In genomic region chr3:116002240-116002639, GRCh38 we compare ENCODE assay signal across 28 cellular contexts.
"Had no signal": no experiment of that assay in that cellular context is flagged by ENCODE, and none has a peak within 500 bp of the region (broad histone marks: within the 10 kb centered on the region; RNA-seq: fewer than 3 reads in every experiment).

No MANE protein-coding gene starts in this region.

- DNase-seq: activated B cell treated with CpG ODN at 0.5 μM for 24 hours; activated CD8-positive, alpha-beta memory T cell treated with anti-CD3 and anti-CD28 coated beads, Interleukin-2, amount 10 ng/mL, durations not matched to agents 7 days and 5 days; activated CD8-positive, alpha-beta T cell treated with anti-CD3 and anti-CD28 coated beads, Interleukin-2, amount 10 ng/mL, durations not matched to agents 7 days and 5 days; activated naive CD8-positive, alpha-beta T cell treated with anti-CD3 and anti-CD28 coated beads, Interleukin-2, amount 50 U/mL, for 24 hours; activated T-cell treated with anti-CD3 and anti-CD28 coated beads, Interleukin-2, amount 50 U/mL, for 48 hours; amygdala; foreskin melanocyte; left lung; lower lobe of right lung; nephron progenitor cell; pancreas; retina; stimulated activated CD4-positive, alpha-beta T cell treated with anti-CD3 and anti-CD28 coated beads, Interleukin-12 subunit alpha, Interleukin-12 subunit beta, amount 100 ng/mL, for 4 hours; stimulated activated CD4-positive, alpha-beta T cell treated with anti-CD3 and anti-CD28 coated beads, Interleukin-4, amount 100 ng/mL, for 1 hour; stimulated activated naive CD8-positive, alpha-beta T cell treated with anti-CD3 and anti-CD28 coated beads, Interleukin-15, Interleukin-2, amounts not matched to agents 100 U/mL and 50 U/mL, for 24 hours; T-helper 1 cell; testis; transverse colon had no signal

- H3K4me3 ChIP-seq: cardiac muscle cell, esophagus muscularis mucosa, left lung, lower lobe of right lung, pancreas, prostate gland, skin epidermis, testis, transverse colon had no signal

- H3K4me1 Mint-ChIP-seq: activated B cell treated with CpG ODN at 0.5 μM for 24 hours; activated CD8-positive, alpha-beta memory T cell treated with anti-CD3 and anti-CD28 coated beads, Interleukin-2, amount 10 ng/mL, durations not matched to agents 7 days and 5 days; activated naive CD4-positive, alpha-beta T cell treated with anti-CD3 and anti-CD28 coated beads, Interleukin-2, amount 50 U/mL, for 24 hours; activated naive CD8-positive, alpha-beta T cell treated with anti-CD3 and anti-CD28 coated beads, Interleukin-2, amount 50 U/mL, for 24 hours had no signal

- ATAC-seq: activated CD8-positive, alpha-beta memory T cell treated with anti-CD3 and anti-CD28 coated beads, Interleukin-2, amount 10 ng/mL, durations not matched to agents 7 days and 5 days; activated CD8-positive, alpha-beta T cell treated with anti-CD3 and anti-CD28 coated beads, Interleukin-2, amount 10 ng/mL, durations not matched to agents 7 days and 5 days; activated naive CD8-positive, alpha-beta T cell treated with anti-CD3 and anti-CD28 coated beads, Interleukin-2, amount 50 U/mL, for 24 hours; left lung; lower lobe of right lung; sciatic nerve; stimulated activated naive CD8-positive, alpha-beta T cell treated with anti-CD3 and anti-CD28 coated beads, Interleukin-15, Interleukin-2, amounts not matched to agents 100 U/mL and 50 U/mL, for 24 hours had no signal

- H3K27ac ChIP-seq: cardiac muscle cell, esophagus muscularis mucosa, lower lobe of right lung, neutrophil, pancreas, prostate gland, skin epidermis, testis, transverse colon had no signal

- H3K9me3 Mint-ChIP-seq: activated B cell treated with CpG ODN at 0.5 μM for 24 hours; activated T-helper 2 cell treated with anti-CD3 and anti-CD28 coated beads, Interferon-gamma antibody, Interleukin-2, Interleukin-4, amounts not matched to agents 10 μg/mL and 5 μg/mL and 100 μg/mL, durations not matched to agents 14 hours and 24 hours and 36 hours; dendritic cell treated with granulocyte-macrophage colony-stimulating factor and Interleukin-4, amounts not matched to agents 40 ng/mL and 50 ng/mL, for 4 days; nephron progenitor cell; T-helper 2 cell treated with Interferon-gamma antibody and Interleukin-4, amounts not matched to agents 5 μg/mL and 100 μg/mL, for 36 hours had no signal

- H3K27me3 ChIP-seq: cardiac muscle cell, esophagus muscularis mucosa, left lung, neutrophil, pancreas, testis, transverse colon had no signal

- H3K9me3 ChIP-seq: esophagus muscularis mucosa, left lung, lower lobe of right lung, neutrophil, pancreas, prostate gland, testis, transverse colon had no signal

- H3K36me3 Mint-ChIP-seq: activated CD8-positive, alpha-beta memory T cell treated with anti-CD3 and anti-CD28 coated beads, Interleukin-2, amount 10 ng/mL, durations not matched to agents 7 days and 5 days; activated naive CD4-positive, alpha-beta T cell treated with anti-CD3 and anti-CD28 coated beads, Interleukin-2, amount 50 U/mL, for 24 hours had no signal

- H3K27ac Mint-ChIP-seq: activated B cell treated with CpG ODN at 0.5 μM for 24 hours; activated CD8-positive, alpha-beta memory T cell treated with anti-CD3 and anti-CD28 coated beads, Interleukin-2, amount 10 ng/mL, durations not matched to agents 7 days and 5 days; activated CD8-positive, alpha-beta T cell treated with anti-CD3 and anti-CD28 coated beads, Interleukin-2, amount 10 ng/mL, durations not matched to agents 7 days and 5 days; activated naive CD4-positive, alpha-beta T cell treated with anti-CD3 and anti-CD28 coated beads, Interleukin-2, amount 50 U/mL, for 24 hours; activated naive CD8-positive, alpha-beta T cell treated with anti-CD3 and anti-CD28 coated beads, Interleukin-2, amount 50 U/mL, for 24 hours; activated T-helper 2 cell treated with anti-CD3 and anti-CD28 coated beads, Interferon-gamma antibody, Interleukin-2, Interleukin-4, amounts not matched to agents 10 μg/mL and 5 μg/mL and 100 μg/mL, durations not matched to agents 14 hours and 24 hours and 36 hours; dendritic cell treated with granulocyte-macrophage colony-stimulating factor and Interleukin-4, amounts not matched to agents 40 ng/mL and 50 ng/mL, for 4 days; nephron progenitor cell; T-helper 2 cell treated with Interferon-gamma antibody and Interleukin-4, amounts not matched to agents 5 μg/mL and 100 μg/mL, for 36 hours had no signal

- H3K4me3 Mint-ChIP-seq: activated B cell treated with CpG ODN at 0.5 μM for 24 hours; activated CD8-positive, alpha-beta memory T cell treated with anti-CD3 and anti-CD28 coated beads, Interleukin-2, amount 10 ng/mL, durations not matched to agents 7 days and 5 days; activated CD8-positive, alpha-beta T cell treated with anti-CD3 and anti-CD28 coated beads, Interleukin-2, amount 10 ng/mL, durations not matched to agents 7 days and 5 days; activated naive CD4-positive, alpha-beta T cell treated with anti-CD3 and anti-CD28 coated beads, Interleukin-2, amount 50 U/mL, for 24 hours; activated naive CD8-positive, alpha-beta T cell treated with anti-CD3 and anti-CD28 coated beads, Interleukin-2, amount 50 U/mL, for 24 hours; dendritic cell treated with granulocyte-macrophage colony-stimulating factor and Interleukin-4, amounts not matched to agents 40 ng/mL and 50 ng/mL, for 4 days; nephron progenitor cell; T-helper 2 cell treated with Interferon-gamma antibody and Interleukin-4, amounts not matched to agents 5 μg/mL and 100 μg/mL, for 36 hours had no signal

- H3K36me3 ChIP-seq: cardiac muscle cell, esophagus muscularis mucosa, left lung, lower lobe of right lung, neutrophil, pancreas, prostate gland, transverse colon had no signal

- H3K27me3 Mint-ChIP-seq: activated CD8-positive, alpha-beta memory T cell treated with anti-CD3 and anti-CD28 coated beads, Interleukin-2, amount 10 ng/mL, durations not matched to agents 7 days and 5 days; activated naive CD4-positive, alpha-beta T cell treated with anti-CD3 and anti-CD28 coated beads, Interleukin-2, amount 50 U/mL, for 24 hours; activated naive CD8-positive, alpha-beta T cell treated with anti-CD3 and anti-CD28 coated beads, Interleukin-2, amount 50 U/mL, for 24 hours; dendritic cell treated with granulocyte-macrophage colony-stimulating factor and Interleukin-4, amounts not matched to agents 40 ng/mL and 50 ng/mL, for 4 days had no signal

- H3K4me1 ChIP-seq: left lung, pancreas, prostate gland, transverse colon had no signal
